Comparison of ENCODE assay signal across 12 cellular contexts in the genomic region with DNA sequence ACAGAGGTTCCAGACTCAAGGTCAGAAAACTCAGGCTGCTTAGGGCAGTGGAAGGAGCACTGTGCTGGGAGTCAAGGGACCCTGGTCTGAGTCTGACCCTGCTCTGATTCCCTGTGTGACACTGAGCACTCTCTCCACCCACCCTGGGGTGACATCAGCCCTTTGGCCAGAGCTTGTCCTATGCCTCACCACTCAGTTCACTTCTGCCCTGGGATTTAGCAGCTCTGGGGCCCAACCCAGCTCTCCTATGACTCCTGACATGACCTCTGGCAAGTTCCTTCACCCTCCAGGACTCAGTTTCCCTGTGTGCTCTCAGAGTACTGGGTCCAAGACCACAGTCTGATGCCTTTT.
DNase-seq lines count a peak whose midpoint lies in the region; ATAC-seq and TF ChIP-seq lines count a peak whose summit lies in the region.
"Had no signal": no experiment of that assay in that cellular context is flagged by ENCODE, and none has a peak within 500 bp of the region (broad histone marks: within the 10 kb centered on the region; RNA-seq: fewer than 3 reads in every experiment).

No MANE protein-coding gene starts in this region.

- no peaks in the 10 kb centered on the region for H3F3A ChIP-seq in MM.1S (ENCODE audit: insufficient read depth, low read length)

- H3K4me2 ChIP-seq in MM.1S (ENCODE audit: low read depth, low read length): 0 out of 2 replicates have a peak overlapping the region, but pooled peaks have one; percentile 2
- H3K4me2 ChIP-seq in mesendoderm (ENCODE audit: low read length): no peak overlapping the region

- no peaks in the 10 kb centered on the region for H3K9me2 ChIP-seq in MM.1S (replicated peaks; ENCODE audit: insufficient read depth, low read length)

- H3K4me3 ChIP-seq in MM.1S (ENCODE audit: low read length) (no peak overlapping the region), mesendoderm (ENCODE audit: low read length) (no peak overlapping the region), ascending aorta (no peak overlapping the region)

- H3K18ac ChIP-seq in mesendoderm (ENCODE audit: low read length): no peak overlapping the region

- H4K20me1 ChIP-seq in MM.1S (ENCODE audit: insufficient read depth, low read length): no peaks in the 10 kb centered on the region

- peak overlapping the region; percentile 62; the same call in 1 of the 2 replicates for H2AFZ ChIP-seq in MM.1S (ENCODE audit: low read length)

- H3K56ac ChIP-seq in mesendoderm (ENCODE audit: low read length): no peak overlapping the region

- H3K9ac ChIP-seq in MM.1S (ENCODE audit: low read length): no peak overlapping the region
- peak overlapping the region; percentile 12 for H3K9ac ChIP-seq in mesendoderm (ENCODE audit: low read length)

- no peak overlapping the region for H4K8ac ChIP-seq in mesendoderm (ENCODE audit: low read depth, low read length)

- H3K9me3 ChIP-seq in MM.1S (replicated peaks; ENCODE audit: insufficient read depth, low read length): no peaks in the 10 kb centered on the region
- H3K9me3 ChIP-seq in ascending aorta: no peaks in the 10 kb centered on the region

- intact Hi-C loops in ascending aorta (cut with DNase I): no loop called here

- H3K4me1 ChIP-seq in MM.1S (ENCODE audit: low read length) (no peaks in the 10 kb centered on the region), mesendoderm (ENCODE audit: control insufficient read depth, low read depth, low read length) (peaks cover 4% of the 10 kb centered on the region), ascending aorta (no peaks in the 10 kb centered on the region)

- DNase-seq in MM.1S (no peak), mesendoderm (no peak), GM10266 (ENCODE audit: extremely low spot score) (no peak), mucosa of gallbladder (ENCODE audit: low spot score) (no peak), ascending aorta (ENCODE audit: low spot score in 2 of 2) (no peak)
- DNase-seq: activated effector memory CD4-positive, alpha-beta T cell treated with anti-CD3 and anti-CD28 coated beads, Interleukin-2, amount 50 U/mL, for 16 hours; NCI-H1930; SIG-M5 had no signal

- H3K79me1 ChIP-seq in mesendoderm (ENCODE audit: low read length): no peaks in the 10 kb centered on the region

- H3K27me3 ChIP-seq in MM.1S (replicated peaks; ENCODE audit: insufficient read depth, low read length) (no peaks in the 10 kb centered on the region), mesendoderm (ENCODE audit: insufficient read depth, low read length, poor library complexity) (no peaks in the 10 kb centered on the region), ascending aorta (no peaks in the 10 kb centered on the region)

- no peaks in the 10 kb centered on the region for H3K36me3 ChIP-seq in MM.1S (replicated peaks; ENCODE audit: insufficient read depth, low read length)
- no peaks in the 10 kb centered on the region for H3K36me3 ChIP-seq in mesendoderm (ENCODE audit: control insufficient read depth, insufficient read depth, low read length)
- no peaks in the 10 kb centered on the region for H3K36me3 ChIP-seq in ascending aorta

- H2BK120ac ChIP-seq in mesendoderm (ENCODE audit: low read depth, low read length): no peak overlapping the region

- no peak overlapping the region for H4K5ac ChIP-seq in mesendoderm (ENCODE audit: low read length)

- peak overlapping the region; percentile 30 for H2BK5ac ChIP-seq in mesendoderm (ENCODE audit: low read length)

- no peak overlapping the region for H2AK5ac ChIP-seq in mesendoderm (ENCODE audit: low read length)

- H3K79me2 ChIP-seq in MM.1S (ENCODE audit: low read length) (no peaks in the 10 kb centered on the region), mesendoderm (ENCODE audit: control insufficient read depth, insufficient read depth, low read length) (no peaks in the 10 kb centered on the region)

- no peak overlapping the region for H3K4ac ChIP-seq in mesendoderm (ENCODE audit: low read depth, low read length)

- peak; percentile 24 for ATAC-seq in GM18907 (IDR thresholded peaks at IDR 0.05; ENCODE audit: unreplicated experiment)
- peak; percentile 21 for ATAC-seq in HG02571 (IDR thresholded peaks at IDR 0.05; ENCODE audit: unreplicated experiment)
- no peak for ATAC-seq in GM18520 (IDR thresholded peaks at IDR 0.05; ENCODE audit: unreplicated experiment)

- H3K27ac ChIP-seq in MM.1S (ENCODE audit: low read length) (no peak overlapping the region), mesendoderm (ENCODE audit: low read depth, low read length) (no peak overlapping the region), ascending aorta (no peak overlapping the region)
- H3K27ac ChIP-seq: HL-60 had no signal

- no peak overlapping the region for H2BK15ac ChIP-seq in mesendoderm (replicated peaks; ENCODE audit: low read depth)

- H3K23ac ChIP-seq in mesendoderm (ENCODE audit: low read length): no peak overlapping the region

- TF ChIP-seq CTCF in MM.1S (IDR thresholded peaks at IDR 0.05; ENCODE audit: low read length) (no peak), GM10266 (IDR thresholded peaks at IDR 0.05; ENCODE audit: control insufficient read depth, insufficient read depth, low read depth, missing control alignments) (no peak), ascending aorta (IDR thresholded peaks at IDR 0.05) (no peak)
